In the genomic region with DNA sequence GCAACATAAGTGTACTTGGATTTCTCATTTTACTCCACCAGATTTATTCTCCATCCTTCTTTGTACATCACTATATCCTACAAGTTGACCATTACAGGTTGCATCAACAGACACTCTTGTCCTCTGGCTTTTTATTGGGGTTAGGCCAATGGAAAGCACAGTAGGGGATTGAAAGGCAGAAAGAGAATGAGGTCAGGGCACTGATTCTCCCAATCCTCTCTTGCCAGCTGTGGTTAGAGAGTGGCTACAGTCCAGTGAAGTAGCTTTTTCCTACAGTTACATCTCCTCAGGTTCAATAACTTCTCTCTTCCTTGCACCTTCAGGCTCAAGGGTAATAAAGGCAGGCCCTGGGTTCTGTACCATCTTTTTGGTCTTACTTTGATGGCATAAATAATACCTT, we compare ENCODE assay signal across 14 cellular contexts.
"Had no signal": no experiment of that assay in that cellular context is flagged by ENCODE, and none has a peak within 500 bp of the region (broad histone marks: within the 10 kb centered on the region; RNA-seq: fewer than 3 reads in every experiment).

No MANE protein-coding gene starts in this region.

- H3K4me1 ChIP-seq: colonic mucosa, heart left ventricle, pancreas had no signal

- H3K27me3 ChIP-seq: colonic mucosa, heart left ventricle, pancreas had no signal

- ATAC-seq: heart left ventricle, natural killer cell, pancreas, right cardiac atrium had no signal

- H3K36me3 ChIP-seq: colonic mucosa, heart left ventricle, pancreas had no signal

- FAIRE-seq: frontal cortex had no signal

- H3K4me3 Mint-ChIP-seq: natural killer cell had no signal

- DNase-seq: colonic mucosa; dermis blood vessel endothelial cell; heart left ventricle; hippocampal formation; natural killer cell; occipital lobe; pancreas; right cardiac atrium; small intestine; stimulated activated CD4-positive, alpha-beta T cell treated with anti-CD3 and anti-CD28 coated beads, Interleukin-2, amount 100 ng/mL, for 48 hours; stimulated activated naive CD4-positive, alpha-beta T cell treated with Interleukin-2 at 50 U/mL for 16 hours; trophoblast cell had no signal

- H3K4me1 Mint-ChIP-seq: natural killer cell had no signal

- H3K27me3 Mint-ChIP-seq: progenitor cell of endocrine pancreas had no signal

- H3K4me3 ChIP-seq: colonic mucosa, heart left ventricle, pancreas had no signal

- H3K27ac Mint-ChIP-seq: natural killer cell, progenitor cell of endocrine pancreas had no signal

- H3K27ac ChIP-seq: colonic mucosa, heart left ventricle, pancreas had no signal

- H3K9me3 ChIP-seq: colonic mucosa, pancreas had no signal
